ENCODE assay signal across 1 cellular context in the genomic region with DNA sequence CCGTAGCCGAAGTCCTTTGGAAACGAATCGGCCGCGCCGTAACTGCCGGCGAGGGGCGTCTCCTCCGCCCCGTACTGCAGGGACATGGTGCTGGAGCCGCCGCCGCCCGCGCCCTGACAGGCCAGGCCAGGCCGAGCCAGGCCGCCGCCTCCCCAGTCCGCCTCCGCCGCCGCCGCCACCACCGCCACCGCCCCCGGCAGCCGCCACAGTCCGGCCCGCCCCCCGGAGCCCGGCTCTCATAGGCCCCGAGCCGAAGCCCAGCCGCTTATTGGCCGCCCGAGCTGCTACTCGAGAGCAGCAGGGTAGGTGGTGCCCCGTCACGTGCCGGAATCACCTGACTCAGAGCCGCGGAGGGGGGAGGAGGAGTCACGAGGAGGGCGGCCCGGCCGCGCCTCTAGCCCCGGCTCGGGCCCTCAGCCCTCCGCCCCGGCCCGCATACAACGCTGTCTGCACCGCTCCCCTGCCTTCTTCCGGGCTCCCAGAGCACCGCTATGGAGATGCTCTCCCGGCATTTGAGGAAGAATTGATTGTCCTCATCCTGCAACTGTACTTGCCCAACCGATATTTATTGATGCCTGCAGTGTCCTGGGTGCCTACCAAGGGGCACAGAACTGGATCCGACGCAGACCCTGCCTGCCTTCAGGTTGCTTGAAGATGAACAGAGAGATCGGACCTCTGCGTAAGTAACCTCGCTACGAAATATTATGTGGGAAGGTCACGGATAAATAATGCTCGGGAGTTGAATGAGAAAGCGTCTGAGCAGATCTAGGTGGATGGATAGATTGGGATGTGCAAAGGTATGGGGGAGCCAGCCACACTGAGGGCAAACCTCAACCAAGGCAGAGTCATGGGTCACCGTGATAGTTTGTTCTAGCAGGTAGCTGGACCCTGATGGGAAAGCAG.
TF ChIP-seq lines count a peak whose summit lies in the region.

A gene with protein sequence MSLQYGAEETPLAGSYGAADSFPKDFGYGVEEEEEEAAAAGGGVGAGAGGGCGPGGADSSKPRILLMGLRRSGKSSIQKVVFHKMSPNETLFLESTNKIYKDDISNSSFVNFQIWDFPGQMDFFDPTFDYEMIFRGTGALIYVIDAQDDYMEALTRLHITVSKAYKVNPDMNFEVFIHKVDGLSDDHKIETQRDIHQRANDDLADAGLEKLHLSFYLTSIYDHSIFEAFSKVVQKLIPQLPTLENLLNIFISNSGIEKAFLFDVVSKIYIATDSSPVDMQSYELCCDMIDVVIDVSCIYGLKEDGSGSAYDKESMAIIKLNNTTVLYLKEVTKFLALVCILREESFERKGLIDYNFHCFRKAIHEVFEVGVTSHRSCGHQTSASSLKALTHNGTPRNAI (minus strand): TSS at position 212 of the 903 bp plus-strand sequence. CDS start 126 bp downstream, at position 86.

TF ChIP-seq in HepG2, 621 proteins besides CTCF, POLR2A, EP300 and RAD21 (continued from another document and continues in another):
- TF ChIP-seq, protein P1, sequence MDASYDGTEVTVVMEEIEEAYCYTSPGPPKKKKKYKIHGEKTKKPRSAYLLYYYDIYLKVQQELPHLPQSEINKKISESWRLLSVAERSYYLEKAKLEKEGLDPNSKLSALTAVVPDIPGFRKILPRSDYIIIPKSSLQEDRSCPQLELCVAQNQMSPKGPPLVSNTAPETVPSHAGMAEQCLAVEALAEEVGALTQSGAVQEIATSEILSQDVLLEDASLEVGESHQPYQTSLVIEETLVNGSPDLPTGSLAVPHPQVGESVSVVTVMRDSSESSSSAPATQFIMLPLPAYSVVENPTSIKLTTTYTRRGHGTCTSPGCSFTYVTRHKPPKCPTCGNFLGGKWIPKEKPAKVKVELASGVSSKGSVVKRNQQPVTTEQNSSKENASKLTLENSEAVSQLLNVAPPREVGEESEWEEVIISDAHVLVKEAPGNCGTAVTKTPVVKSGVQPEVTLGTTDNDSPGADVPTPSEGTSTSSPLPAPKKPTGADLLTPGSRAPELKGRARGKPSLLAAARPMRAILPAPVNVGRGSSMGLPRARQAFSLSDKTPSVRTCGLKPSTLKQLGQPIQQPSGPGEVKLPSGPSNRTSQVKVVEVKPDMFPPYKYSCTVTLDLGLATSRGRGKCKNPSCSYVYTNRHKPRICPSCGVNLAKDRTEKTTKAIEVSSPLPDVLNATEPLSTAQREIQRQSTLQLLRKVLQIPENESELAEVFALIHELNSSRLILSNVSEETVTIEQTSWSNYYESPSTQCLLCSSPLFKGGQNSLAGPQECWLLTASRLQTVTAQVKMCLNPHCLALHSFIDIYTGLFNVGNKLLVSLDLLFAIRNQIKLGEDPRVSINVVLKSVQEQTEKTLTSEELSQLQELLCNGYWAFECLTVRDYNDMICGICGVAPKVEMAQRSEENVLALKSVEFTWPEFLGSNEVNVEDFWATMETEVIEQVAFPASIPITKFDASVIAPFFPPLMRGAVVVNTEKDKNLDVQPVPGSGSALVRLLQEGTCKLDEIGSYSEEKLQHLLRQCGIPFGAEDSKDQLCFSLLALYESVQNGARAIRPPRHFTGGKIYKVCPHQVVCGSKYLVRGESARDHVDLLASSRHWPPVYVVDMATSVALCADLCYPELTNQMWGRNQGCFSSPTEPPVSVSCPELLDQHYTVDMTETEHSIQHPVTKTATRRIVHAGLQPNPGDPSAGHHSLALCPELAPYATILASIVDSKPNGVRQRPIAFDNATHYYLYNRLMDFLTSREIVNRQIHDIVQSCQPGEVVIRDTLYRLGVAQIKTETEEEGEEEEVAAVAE (CRISPR knock-in tag; IDR thresholded peaks at IDR 0.05; ENCODE audit: borderline replicate concordance): no peak
- no peak for TF ChIP-seq SP1 (IDR thresholded peaks at IDR 0.05)
- peak; percentile 79 for TF ChIP-seq SP1 (CRISPR knock-in tag; IDR thresholded peaks at IDR 0.05)
- no peak for TF ChIP-seq ZNF382 (CRISPR knock-in tag; IDR thresholded peaks at IDR 0.05; ENCODE audit: borderline replicate concordance)
- 0 out of 2 replicates have a peak, but pooled peaks have one; percentile 21 for TF ChIP-seq MEIS1 (CRISPR knock-in tag; IDR thresholded peaks at IDR 0.05; ENCODE audit: borderline replicate concordance)
- TF ChIP-seq, protein P2, sequence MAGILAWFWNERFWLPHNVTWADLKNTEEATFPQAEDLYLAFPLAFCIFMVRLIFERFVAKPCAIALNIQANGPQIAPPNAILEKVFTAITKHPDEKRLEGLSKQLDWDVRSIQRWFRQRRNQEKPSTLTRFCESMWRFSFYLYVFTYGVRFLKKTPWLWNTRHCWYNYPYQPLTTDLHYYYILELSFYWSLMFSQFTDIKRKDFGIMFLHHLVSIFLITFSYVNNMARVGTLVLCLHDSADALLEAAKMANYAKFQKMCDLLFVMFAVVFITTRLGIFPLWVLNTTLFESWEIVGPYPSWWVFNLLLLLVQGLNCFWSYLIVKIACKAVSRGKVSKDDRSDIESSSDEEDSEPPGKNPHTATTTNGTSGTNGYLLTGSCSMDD (CRISPR knock-in tag; IDR thresholded peaks at IDR 0.05): no peak
- TF ChIP-seq KDM3A (CRISPR knock-in tag; IDR thresholded peaks at IDR 0.05; ENCODE audit: low read depth): 0 out of 2 replicates have a peak, but pooled peaks have one; percentile 51
- peak; percentile 74 for TF ChIP-seq KMT2A (CRISPR knock-in tag; IDR thresholded peaks at IDR 0.05)
- TF ChIP-seq ADNP (CRISPR knock-in tag; IDR thresholded peaks at IDR 0.05): no peak
- peak; percentile 75; the same call in 1 of the 2 replicates for TF ChIP-seq ZNF746 (CRISPR knock-in tag; IDR thresholded peaks at IDR 0.05)
- no peak for TF ChIP-seq CREM (IDR thresholded peaks at IDR 0.05)
- no peak for TF ChIP-seq CREM (CRISPR knock-in tag; IDR thresholded peaks at IDR 0.05)
- no peak for TF ChIP-seq NCOA5 (CRISPR knock-in tag; IDR thresholded peaks at IDR 0.05)
- TF ChIP-seq NFKBIZ (CRISPR knock-in tag; IDR thresholded peaks at IDR 0.05): no peak
- no peak; the same call in 1 of the 2 replicates for TF ChIP-seq KLF9 (CRISPR knock-in tag; IDR thresholded peaks at IDR 0.05; ENCODE audit: low read depth)
- TF ChIP-seq TOE1 (CRISPR knock-in tag; IDR thresholded peaks at IDR 0.05): no peak
- TF ChIP-seq ZNF17 (CRISPR knock-in tag; IDR thresholded peaks at IDR 0.05): no peak
- no peak; the same call in 1 of the 2 replicates for TF ChIP-seq SP4 (CRISPR knock-in tag; IDR thresholded peaks at IDR 0.05)
- no peak for TF ChIP-seq RFX5 (IDR thresholded peaks at IDR 0.05; ENCODE audit: low read depth, low read length)
- TF ChIP-seq SETDB1 (CRISPR knock-in tag; IDR thresholded peaks at IDR 0.05; ENCODE audit: borderline replicate concordance): no peak
- no peak for TF ChIP-seq ZNF556 (CRISPR knock-in tag; IDR thresholded peaks at IDR 0.05; ENCODE audit: borderline replicate concordance)
- peak; percentile 75 for TF ChIP-seq POGZ (CRISPR knock-in tag; IDR thresholded peaks at IDR 0.05)
- TF ChIP-seq, protein P3, sequence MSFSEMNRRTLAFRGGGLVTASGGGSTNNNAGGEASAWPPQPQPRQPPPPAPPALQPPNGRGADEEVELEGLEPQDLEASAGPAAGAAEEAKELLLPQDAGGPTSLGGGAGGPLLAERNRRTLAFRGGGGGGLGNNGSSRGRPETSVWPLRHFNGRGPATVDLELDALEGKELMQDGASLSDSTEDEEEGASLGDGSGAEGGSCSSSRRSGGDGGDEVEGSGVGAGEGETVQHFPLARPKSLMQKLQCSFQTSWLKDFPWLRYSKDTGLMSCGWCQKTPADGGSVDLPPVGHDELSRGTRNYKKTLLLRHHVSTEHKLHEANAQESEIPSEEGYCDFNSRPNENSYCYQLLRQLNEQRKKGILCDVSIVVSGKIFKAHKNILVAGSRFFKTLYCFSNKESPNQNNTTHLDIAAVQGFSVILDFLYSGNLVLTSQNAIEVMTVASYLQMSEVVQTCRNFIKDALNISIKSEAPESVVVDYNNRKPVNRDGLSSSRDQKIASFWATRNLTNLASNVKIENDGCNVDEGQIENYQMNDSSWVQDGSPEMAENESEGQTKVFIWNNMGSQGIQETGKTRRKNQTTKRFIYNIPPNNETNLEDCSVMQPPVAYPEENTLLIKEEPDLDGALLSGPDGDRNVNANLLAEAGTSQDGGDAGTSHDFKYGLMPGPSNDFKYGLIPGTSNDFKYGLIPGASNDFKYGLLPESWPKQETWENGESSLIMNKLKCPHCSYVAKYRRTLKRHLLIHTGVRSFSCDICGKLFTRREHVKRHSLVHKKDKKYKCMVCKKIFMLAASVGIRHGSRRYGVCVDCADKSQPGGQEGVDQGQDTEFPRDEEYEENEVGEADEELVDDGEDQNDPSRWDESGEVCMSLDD (CRISPR knock-in tag; IDR thresholded peaks at IDR 0.05; ENCODE audit: borderline replicate concordance): no peak
- TF ChIP-seq FIP1L1 (IDR thresholded peaks at IDR 0.05; ENCODE audit: borderline replicate concordance, insufficient read depth, low read depth, low read length): no peak
- peak; percentile 80 for TF ChIP-seq MYC (CRISPR knock-in tag; IDR thresholded peaks at IDR 0.05; ENCODE audit: borderline replicate concordance)
- TF ChIP-seq NRL (CRISPR knock-in tag; IDR thresholded peaks at IDR 0.05; ENCODE audit: borderline replicate concordance): 0 out of 2 replicates have a peak, but pooled peaks have one; percentile 64
- TF ChIP-seq REXO4 (CRISPR knock-in tag; IDR thresholded peaks at IDR 0.05; ENCODE audit: borderline replicate concordance): no peak
- TF ChIP-seq GFI1 (CRISPR knock-in tag; IDR thresholded peaks at IDR 0.05; ENCODE audit: borderline replicate concordance): no peak
- TF ChIP-seq GTF3A (CRISPR knock-in tag; conservative IDR thresholded peaks at IDR 0.05): no peak
- TF ChIP-seq, protein P4, sequence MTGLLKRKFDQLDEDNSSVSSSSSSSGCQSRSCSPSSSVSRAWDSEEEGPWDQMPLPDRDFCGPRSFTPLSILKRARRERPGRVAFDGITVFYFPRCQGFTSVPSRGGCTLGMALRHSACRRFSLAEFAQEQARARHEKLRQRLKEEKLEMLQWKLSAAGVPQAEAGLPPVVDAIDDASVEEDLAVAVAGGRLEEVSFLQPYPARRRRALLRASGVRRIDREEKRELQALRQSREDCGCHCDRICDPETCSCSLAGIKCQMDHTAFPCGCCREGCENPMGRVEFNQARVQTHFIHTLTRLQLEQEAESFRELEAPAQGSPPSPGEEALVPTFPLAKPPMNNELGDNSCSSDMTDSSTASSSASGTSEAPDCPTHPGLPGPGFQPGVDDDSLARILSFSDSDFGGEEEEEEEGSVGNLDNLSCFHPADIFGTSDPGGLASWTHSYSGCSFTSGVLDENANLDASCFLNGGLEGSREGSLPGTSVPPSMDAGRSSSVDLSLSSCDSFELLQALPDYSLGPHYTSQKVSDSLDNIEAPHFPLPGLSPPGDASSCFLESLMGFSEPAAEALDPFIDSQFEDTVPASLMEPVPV (CRISPR knock-in tag; IDR thresholded peaks at IDR 0.05): peak; percentile 60; the same call in 1 of the 2 replicates
- TF ChIP-seq, protein P5, sequence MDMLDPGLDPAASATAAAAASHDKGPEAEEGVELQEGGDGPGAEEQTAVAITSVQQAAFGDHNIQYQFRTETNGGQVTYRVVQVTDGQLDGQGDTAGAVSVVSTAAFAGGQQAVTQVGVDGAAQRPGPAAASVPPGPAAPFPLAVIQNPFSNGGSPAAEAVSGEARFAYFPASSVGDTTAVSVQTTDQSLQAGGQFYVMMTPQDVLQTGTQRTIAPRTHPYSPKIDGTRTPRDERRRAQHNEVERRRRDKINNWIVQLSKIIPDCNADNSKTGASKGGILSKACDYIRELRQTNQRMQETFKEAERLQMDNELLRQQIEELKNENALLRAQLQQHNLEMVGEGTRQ (IDR thresholded peaks at IDR 0.05; ENCODE audit: low read depth, low read length): peak; percentile 99
- TF ChIP-seq, protein P5 (CRISPR knock-in tag; IDR thresholded peaks at IDR 0.05; ENCODE audit: borderline replicate concordance): peak; percentile 97; the same call in 1 of the 2 replicates
- peak; percentile 99 for TF ChIP-seq ARNTL (CRISPR knock-in tag; IDR thresholded peaks at IDR 0.05)
- peak; percentile 61; the same call in 1 of the 2 replicates for TF ChIP-seq NAIF1 (CRISPR knock-in tag; IDR thresholded peaks at IDR 0.05; ENCODE audit: borderline replicate concordance)
- TF ChIP-seq SRSF9 (IDR thresholded peaks at IDR 0.05; ENCODE audit: borderline replicate concordance, insufficient read depth, low read depth, low read length, poor library complexity, severe bottlenecking): no peak
- TF ChIP-seq, protein P6, sequence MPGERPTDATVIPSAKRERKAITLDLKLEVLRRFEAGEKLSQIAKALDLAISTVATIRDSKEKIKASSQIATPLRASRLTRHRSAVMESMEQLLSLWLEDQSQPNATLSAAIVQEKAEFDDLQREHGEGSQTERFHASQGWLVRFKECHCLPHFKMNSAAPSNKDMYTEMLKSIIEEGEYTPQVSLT (CRISPR knock-in tag; IDR thresholded peaks at IDR 0.05; ENCODE audit: borderline replicate concordance, low read depth): no peak
- TF ChIP-seq MAFG (CRISPR knock-in tag; IDR thresholded peaks at IDR 0.05): no peak
- peak; percentile 58 for TF ChIP-seq ZMAT3 (CRISPR knock-in tag; conservative IDR thresholded peaks at IDR 0.05)
- no peak for TF ChIP-seq NFE2 (CRISPR knock-in tag; IDR thresholded peaks at IDR 0.05)
- no peak for TF ChIP-seq PRPF4 (IDR thresholded peaks at IDR 0.05; ENCODE audit: low read depth, low read length, poor library complexity, severe bottlenecking)
- no peak for TF ChIP-seq ZNF260 (CRISPR knock-in tag; IDR thresholded peaks at IDR 0.05; ENCODE audit: borderline replicate concordance, low read depth)
- no peak for TF ChIP-seq ZNF558 (CRISPR knock-in tag; IDR thresholded peaks at IDR 0.05; ENCODE audit: borderline replicate concordance)
- no peak for TF ChIP-seq SP5 (CRISPR knock-in tag; IDR thresholded peaks at IDR 0.05; ENCODE audit: borderline replicate concordance, low read depth)
- no peak for TF ChIP-seq ZNF101 (CRISPR knock-in tag; IDR thresholded peaks at IDR 0.05; ENCODE audit: borderline replicate concordance, low read depth)
- no peak for TF ChIP-seq PCBP2 (optimal IDR thresholded peaks at IDR 0.05; ENCODE audit: low read depth, low read length, poor library complexity, severe bottlenecking)
- TF ChIP-seq, protein P7, sequence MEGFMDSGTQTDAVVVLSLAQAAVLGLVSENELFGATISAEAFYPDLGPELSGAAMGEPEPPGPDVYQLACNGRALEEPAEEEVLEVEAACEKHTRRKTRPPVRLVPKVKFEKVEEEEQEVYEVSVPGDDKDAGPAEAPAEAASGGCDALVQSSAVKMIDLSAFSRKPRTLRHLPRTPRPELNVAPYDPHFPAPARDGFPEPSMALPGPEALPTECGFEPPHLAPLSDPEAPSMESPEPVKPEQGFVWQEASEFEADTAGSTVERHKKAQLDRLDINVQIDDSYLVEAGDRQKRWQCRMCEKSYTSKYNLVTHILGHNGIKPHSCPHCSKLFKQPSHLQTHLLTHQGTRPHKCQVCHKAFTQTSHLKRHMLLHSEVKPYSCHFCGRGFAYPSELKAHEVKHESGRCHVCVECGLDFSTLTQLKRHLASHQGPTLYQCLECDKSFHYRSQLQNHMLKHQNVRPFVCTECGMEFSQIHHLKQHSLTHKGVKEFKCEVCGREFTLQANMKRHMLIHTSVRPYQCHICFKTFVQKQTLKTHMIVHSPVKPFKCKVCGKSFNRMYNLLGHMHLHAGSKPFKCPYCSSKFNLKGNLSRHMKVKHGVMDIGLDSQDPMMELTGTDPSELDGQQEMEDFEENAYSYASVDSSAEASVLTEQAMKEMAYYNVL (CRISPR knock-in tag; IDR thresholded peaks at IDR 0.05; ENCODE audit: borderline replicate concordance): 0 out of 2 replicates have a peak, but pooled peaks have one; percentile 65
- no peak for TF ChIP-seq SMAD3 (CRISPR knock-in tag; IDR thresholded peaks at IDR 0.05)
